10 cellular contexts compared by ENCODE assay signal in genomic region chr1:89631756-89632155, GRCh38. TPM values are rescaled to one million over a fixed set of nuclear protein-coding genes. Genes with fewer than 3 reads are reported as not detected.
DNase-seq lines count a peak whose midpoint lies in the region; ATAC-seq and TF ChIP-seq lines count a peak whose summit lies in the region.
"Had no signal": no experiment of that assay in that cellular context is flagged by ENCODE, and none has a peak within 500 bp of the region (broad histone marks: within the 10 kb centered on the region; RNA-seq: fewer than 3 reads in every experiment).

No MANE protein-coding gene starts in this region.

- no peaks in the 10 kb centered on the region for H3K27me3 Mint-ChIP-seq in CD8-positive, alpha-beta T cell (ENCODE audit: low read depth)

- TF ChIP-seq POLR2A in esophagus muscularis mucosa (IDR thresholded peaks at IDR 0.05; ENCODE audit: low read depth), result no peak

- H3K4me1 Mint-ChIP-seq in CD8-positive, alpha-beta T cell (ENCODE audit: low read depth), result peaks cover 77% of the 10 kb centered on the region

- ATAC-seq in CD8-positive, alpha-beta T cell, result no peak
- ATAC-seq in foreskin keratinocyte (no peak), left lobe of liver (no peak)

- peaks cover 27% of the 10 kb centered on the region for H3K36me3 Mint-ChIP-seq in CD8-positive, alpha-beta T cell

- peaks cover 58% of the 10 kb centered on the region for H3K4me1 ChIP-seq in CD8-positive, alpha-beta T cell (ENCODE audit: insufficient read depth, low read length)
- H3K4me1 ChIP-seq in SJCRH30 (0 out of 2 replicates have a peak, but pooled peaks cover 6% of the 10 kb centered on the region), esophagus muscularis mucosa (peaks cover 8 to 26% (median 26%) of the 10 kb centered on the region in 4 donors), osteoblast (ENCODE audit: insufficient read depth, low read length) (peaks cover 20% of the 10 kb centered on the region), foreskin keratinocyte (peaks cover 20% of the 10 kb centered on the region)

- no peaks in the 10 kb centered on the region for H3K9me3 Mint-ChIP-seq in CD8-positive, alpha-beta T cell

- intact Hi-C loops in CD8-positive, alpha-beta T cell (cut with DNase I, micrococcal nuclease), result loop anchor here (1.0 to 10.0 kb wide), 13 partner anchors 20 to 1391 kb away; partner anchors contain the start of genes LRRC8B (in 1 of the 2), ZNF326 (in 1 of the 2) and ZNF644 (in 1 of the 2)
- intact Hi-C loops in esophagus muscularis mucosa (cut with DNase I), result loop anchor here (2.0 to 10.0 kb wide), 2 partner anchors 131 to 363 kb away; partner anchors contain the start of gene ZNF326

- H2AFZ ChIP-seq in osteoblast (ENCODE audit: low read length), result no peak overlapping the region

- CTCF ChIA-PET in CD8-positive, alpha-beta T cell (lab: Charles Lee), result interaction anchor here (0.9 to 22.6 kb wide), 11 partner anchors 8 to 173 kb away, joined by 3 to 401 read pairs (median 20); no protein-coding TSS in a partner anchor

- H4K20me1 ChIP-seq in osteoblast (ENCODE audit: insufficient read depth, low read length), result no peaks in the 10 kb centered on the region

- POLR2A ChIA-PET in CD8-positive, alpha-beta T cell (lab: Charles Lee), result interaction anchor here (0.7 to 20.4 kb wide), 10 partner anchors 9 to 211 kb away, joined by 3 to 285 read pairs (median 4); no protein-coding TSS in a partner anchor

- TF ChIP-seq EP300 in esophagus muscularis mucosa (IDR thresholded peaks at IDR 0.05), result no peak

- no peaks in the 10 kb centered on the region for H3K36me3 ChIP-seq in CD8-positive, alpha-beta T cell (ENCODE audit: insufficient read depth, low read length)
- H3K36me3 ChIP-seq in SJCRH30, result no peaks in the 10 kb centered on the region
- no peaks in the 10 kb centered on the region for H3K36me3 ChIP-seq in esophagus muscularis mucosa
- no peaks in the 10 kb centered on the region for H3K36me3 ChIP-seq in osteoblast (ENCODE audit: insufficient read depth, low read length)

- no peak for TF ChIP-seq CTCF in CD8-positive, alpha-beta T cell (IDR thresholded peaks at IDR 0.05)
- no peak for TF ChIP-seq CTCF in esophagus muscularis mucosa (IDR thresholded peaks at IDR 0.05)
- no peak for TF ChIP-seq CTCF in osteoblast (IDR thresholded peaks at IDR 0.05; ENCODE audit: extremely low read depth, low read depth, low read length)
- no peak for TF ChIP-seq CTCF in foreskin keratinocyte (conservative IDR thresholded peaks at IDR 0.05)

- 68% methylated on average over 7 of the region's 7 CpGs for WGBS in esophagus muscularis mucosa

- H3K9me3 ChIP-seq in CD8-positive, alpha-beta T cell (ENCODE audit: low read length), result no peaks in the 10 kb centered on the region
- H3K9me3 ChIP-seq in SJCRH30 (replicated peaks), result no peaks in the 10 kb centered on the region
- H3K9me3 ChIP-seq in esophagus muscularis mucosa, result no peaks in the 10 kb centered on the region
- no peaks in the 10 kb centered on the region for H3K9me3 ChIP-seq in osteoblast (ENCODE audit: low read depth, low read length)

- no peak for DNase-seq in CD8-positive, alpha-beta T cell
- no peak for DNase-seq in SJCRH30
- DNase-seq in esophagus muscularis mucosa (ENCODE audit: extremely low spot score), result no peak
- peak; percentile 77 for DNase-seq in osteoblast (ENCODE audit: insufficient read length, low spot score, missing footprints)
- DNase-seq in LoVo (ENCODE audit: low spot score), result no peak
- DNase-seq in foreskin keratinocyte, result no peak
- DNase-seq in left lobe of liver (ENCODE audit: low spot score), result no peak
- no peak for DNase-seq in MV-4-11 (lab: John Stamatoyannopoulos, UW)
- DNase-seq: GOT3, NCI-H1417 treated with DMSO at 0.1 percent for 48 hours had no signal

- peaks cover 10% of the 10 kb centered on the region for H3K79me2 ChIP-seq in osteoblast (ENCODE audit: insufficient read depth, low read length)

- H3K4me3 ChIP-seq in CD8-positive, alpha-beta T cell (ENCODE audit: low read depth, low read length), result peak overlapping the region; percentile 80
- H3K4me3 ChIP-seq in SJCRH30 (peak overlapping the region; percentile 91; the same call in 1 of the 2 replicates), esophagus muscularis mucosa (peak overlapping the region; percentile 70 to 91 (median 86)), osteoblast (ENCODE audit: insufficient read depth, low read length) (no peak overlapping the region)

- H3K27me3 ChIP-seq in CD8-positive, alpha-beta T cell (ENCODE audit: insufficient read depth, low read length), result no peaks in the 10 kb centered on the region
- H3K27me3 ChIP-seq in SJCRH30 (peaks cover 5% of the 10 kb centered on the region), esophagus muscularis mucosa (no peaks in the 10 kb centered on the region), osteoblast (ENCODE audit: insufficient read depth, low read length) (no peaks in the 10 kb centered on the region), foreskin keratinocyte (no peaks in the 10 kb centered on the region)

- H3K4me2 ChIP-seq in osteoblast (ENCODE audit: insufficient read depth, low read length), result peak overlapping the region; percentile 85

- peak overlapping the region; percentile 96 for H3K4me3 Mint-ChIP-seq in CD8-positive, alpha-beta T cell

- H3K27ac ChIP-seq in CD8-positive, alpha-beta T cell (ENCODE audit: low read depth, low read length), result peak overlapping the region; percentile 92
- H3K27ac ChIP-seq in SJCRH30 (no peak overlapping the region), esophagus muscularis mucosa (replicated peaks in 1 of 4) (peak overlapping the region; percentile 85 to 90 (median 86)), osteoblast (ENCODE audit: low read depth, low read length) (no peak overlapping the region), foreskin keratinocyte (no peak overlapping the region)

- peak overlapping the region; percentile 98 for H3K27ac Mint-ChIP-seq in CD8-positive, alpha-beta T cell

RNA-seq across cellular contexts. Expression of gene LRRC8C, which starts 1.2 kb away (rescaled TPM):
- total RNA-seq in CD8-positive, alpha-beta T cell, result 10 to 100 TPM; 24.0 to 26.7 TPM
- 3.4 and 3.6 TPM in 2 replicates for total RNA-seq in SJCRH30 (2014; rRNA removed; shearing (Covaris generic))
- total RNA-seq in esophagus muscularis mucosa, result 1 to 10 TPM; 5.8 to 8.9 (median 7.4) TPM
- total RNA-seq in osteoblast, result 2.1 and 2.2 TPM in 2 replicates
- 23.2 and 27.9 TPM in 2 replicates for total RNA-seq in foreskin keratinocyte
- 7.1 and 7.6 TPM in 2 replicates for polyA plus RNA-seq in foreskin keratinocyte
- 0.73 TPM for total RNA-seq in left lobe of liver

Comparison
In these comparisons a context has a peak if more than half of its experiments do, and no peak if none do; other contexts are left out.
1. H3K27ac ChIP-seq: peak in CD8-positive, alpha-beta T cell (single experiment) and esophagus muscularis mucosa (4 of 4); none in SJCRH30 (single experiment), osteoblast (single experiment) and foreskin keratinocyte (single experiment).